Comparison of ENCODE assay signal across 8 cellular contexts in the genomic region with DNA sequence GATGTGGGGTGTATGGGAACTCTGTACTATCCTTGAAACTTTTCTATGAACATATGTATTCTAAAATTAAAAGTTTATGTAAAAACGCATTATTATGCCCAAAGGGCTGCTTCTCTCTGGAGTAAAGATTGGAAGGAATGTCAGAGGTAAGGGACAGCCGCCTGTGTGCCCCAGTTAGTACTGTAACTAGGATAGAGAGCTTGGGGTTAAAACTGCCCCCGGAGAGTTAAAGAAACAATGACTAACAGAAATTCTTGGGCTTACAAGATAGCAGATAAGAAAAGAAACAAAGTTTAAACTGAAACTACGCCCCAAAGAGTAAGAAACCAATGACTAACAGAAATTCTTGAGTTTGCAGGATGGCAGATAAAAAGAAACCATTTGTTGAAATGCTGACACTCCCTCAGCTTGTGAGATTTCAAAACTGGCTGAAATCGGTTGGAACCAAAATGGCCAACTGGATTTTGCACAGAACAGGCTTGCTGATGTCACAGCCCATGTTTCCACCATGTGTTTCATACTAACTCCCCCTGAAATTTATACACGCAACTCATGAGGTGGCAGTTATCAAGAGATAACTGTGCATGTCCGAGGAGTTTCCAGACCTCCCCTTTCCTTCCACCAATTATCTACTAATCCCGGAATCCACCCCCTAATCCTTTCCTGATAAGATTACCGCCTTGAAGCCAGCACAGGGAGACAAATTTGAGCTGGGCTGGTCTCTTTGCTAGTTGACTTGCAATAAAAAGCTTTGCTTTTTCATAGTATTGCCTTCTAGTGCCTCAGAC. TPM values are rescaled to one million over a fixed set of nuclear protein-coding genes. Genes with fewer than 3 reads are reported as not detected.
DNase-seq lines count a peak whose midpoint lies in the region; ATAC-seq, FAIRE-seq and TF ChIP-seq lines count a peak whose summit lies in the region.

No MANE protein-coding gene starts in this region.

- no peak for FAIRE-seq in frontal cortex (lab: Jason Lieb, UNC)

- TF ChIP-seq EP300 in ovary (IDR thresholded peaks at IDR 0.05), result peak; percentile 70

- DNase-seq in EL (peak; percentile 91), NCI-H82 treated with DMSO at 0.1 percent for 48 hours (lab: John Stamatoyannopoulos, UW; ENCODE audit: unreplicated experiment) (peak; percentile 88), erythroblast (lab: John Stamatoyannopoulos, UW) (peak; percentile 97 to 99), ovary (peak in 4 of 5 donors; percentile 54 to 84 (median 72)), frontal cortex (ENCODE audit: low spot score in 2 of 2) (no peak)
- no peak for DNase-seq in stimulated activated CD4-positive, alpha-beta T cell treated with anti-CD3 and anti-CD28 coated beads, Interleukin-2, amount 100 ng/mL, for 48 hours

- TF ChIP-seq POLR2A in erythroblast (IDR thresholded peaks at IDR 0.05; ENCODE audit: low read length) (peak; percentile 71), ovary (IDR thresholded peaks at IDR 0.05) (no peak)

- no peaks in the 10 kb centered on the region for H3K9me3 ChIP-seq in ovary

- H3K4me3 ChIP-seq in ovary, result peak overlapping the region; percentile 18

- H3K27ac ChIP-seq in ovary, result peak overlapping the region in 1 of 2 donors; percentile 91

- TF ChIP-seq CTCF in ovary (IDR thresholded peaks at IDR 0.05), result no peak

- H3K4me1 ChIP-seq in ovary (ENCODE audit: insufficient read depth), result peaks cover 3% of the 10 kb centered on the region

- no peaks in the 10 kb centered on the region for H3K36me3 ChIP-seq in ovary

- intact Hi-C loops in ovary (cut with DNase I), result no loop called here

- no peak for ATAC-seq in HG02852 (IDR thresholded peaks at IDR 0.05; ENCODE audit: unreplicated experiment)
- no peak for ATAC-seq in GM18907 (IDR thresholded peaks at IDR 0.05; ENCODE audit: unreplicated experiment)

- no peaks in the 10 kb centered on the region for H3K27me3 ChIP-seq in ovary

- WGBS in ovary, 3 donors, result 2 to 6% (median 4%) methylated on average over 9 of the region's 9 CpGs

RNA-seq across cellular contexts. Expression of gene TXNDC2, which starts 8.7 kb away (rescaled TPM):
- total RNA-seq in ovary, result under 1 TPM in 6 of 7 donors, not detected in 1; 0.11 to 0.91 (median 0.36) TPM
- under 1 TPM; 0.10 to 0.55 TPM for polyA plus RNA-seq in ovary
- total RNA-seq in frontal cortex, result not detected

RNA-seq across cellular contexts. Expression of gene VAPA, which starts 36.8 kb away (rescaled TPM):
- total RNA-seq in ovary, result 100 to 1,000 TPM; 184 to 369 (median 254) TPM
- 100 to 1,000 TPM; 164 to 339 TPM for polyA plus RNA-seq in ovary
- 118 TPM for total RNA-seq in frontal cortex

Comparison
In these comparisons a context has a peak if more than half of its experiments do, and no peak if none do; other contexts are left out.
1. DNase-seq: peak in EL (single experiment), NCI-H82 treated with DMSO at 0.1 percent for 48 hours (single experiment), erythroblast (2 of 2) and ovary (4 of 5); none in stimulated activated CD4-positive, alpha-beta T cell treated with anti-CD3 and anti-CD28 coated beads, Interleukin-2, amount 100 ng/mL, for 48 hours (0 of 2) and frontal cortex (0 of 2).